30 cellular contexts compared by ENCODE assay signal in genomic region chr12:125403843-125404242, GRCh38.
"Had no signal": no experiment of that assay in that cellular context is flagged by ENCODE, and none has a peak within 500 bp of the region (broad histone marks: within the 10 kb centered on the region; RNA-seq: fewer than 3 reads in every experiment).

No MANE protein-coding gene starts in this region.

- H3K4me1 Mint-ChIP-seq: activated CD4-positive, alpha-beta T cell treated with anti-CD3 and anti-CD28 coated beads for 36 hours; activated naive CD8-positive, alpha-beta T cell treated with anti-CD3 and anti-CD28 coated beads, Interleukin-2, amount 10 ng/mL, durations not matched to agents 7 days and 5 days; brain; central memory CD8-positive, alpha-beta T cell; T-helper 17 cell had no signal

- H3K9me3 Mint-ChIP-seq: activated CD4-positive, alpha-beta memory T cell treated with anti-CD3 and anti-CD28 coated beads for 36 hours; activated CD4-positive, alpha-beta T cell treated with anti-CD3 and anti-CD28 coated beads, Interleukin-2, amount 10 ng/mL, durations not matched to agents 24 days and 14 days; activated naive CD4-positive, alpha-beta T cell treated with anti-CD3 and anti-CD28 coated beads, Interleukin-2, amount 50 U/mL, for 72 hours; activated naive CD8-positive, alpha-beta T cell treated with anti-CD3 and anti-CD28 coated beads, Interleukin-2, amount 10 ng/mL, durations not matched to agents 7 days and 5 days; activated T-helper 2 cell treated with anti-CD3 and anti-CD28 coated beads, Interferon-gamma antibody, Interleukin-2, Interleukin-4, amounts not matched to agents 10 μg/mL and 5 μg/mL and 100 μg/mL, durations not matched to agents 14 hours and 24 hours and 36 hours; central memory CD8-positive, alpha-beta T cell; effector memory CD8-positive, alpha-beta T cell; T-helper 2 cell treated with Interferon-gamma antibody and Interleukin-4, amounts not matched to agents 5 μg/mL and 100 μg/mL, for 36 hours had no signal

- H3K4me3 Mint-ChIP-seq: activated CD4-positive, alpha-beta memory T cell treated with anti-CD3 and anti-CD28 coated beads for 36 hours; activated CD4-positive, alpha-beta T cell treated with anti-CD3 and anti-CD28 coated beads for 36 hours; activated CD4-positive, alpha-beta T cell treated with anti-CD3 and anti-CD28 coated beads, Interleukin-2, amount 10 ng/mL, durations not matched to agents 24 days and 14 days; activated CD8-positive, alpha-beta memory T cell treated with anti-CD3 and anti-CD28 coated beads, Interleukin-2, amount 10 ng/mL, durations not matched to agents 7 days and 5 days; activated CD8-positive, alpha-beta T cell treated with anti-CD3 and anti-CD28 coated beads, Interleukin-2, amount 10 ng/mL, durations not matched to agents 7 days and 5 days; activated naive CD4-positive, alpha-beta T cell treated with anti-CD3 and anti-CD28 coated beads for 36 hours; activated naive CD8-positive, alpha-beta T cell treated with anti-CD3 and anti-CD28 coated beads, Interleukin-2, amount 10 ng/mL, durations not matched to agents 7 days and 5 days; activated T-helper 1 cell treated with anti-CD3 and anti-CD28 coated beads, Interleukin-12 subunit alpha, Interleukin-12 subunit beta, Interleukin-2, Interleukin-4 antibody, amounts not matched to agents 30 ng/mL and 10 ng/mL and 1 ng/mL, durations not matched to agents 14 hours and 24 hours and 36 hours; brain; central memory CD8-positive, alpha-beta T cell; effector memory CD8-positive, alpha-beta T cell; T-helper 17 cell; T-helper 2 cell treated with Interferon-gamma antibody and Interleukin-4, amounts not matched to agents 5 μg/mL and 100 μg/mL, for 36 hours had no signal

- ATAC-seq: activated CD4-positive, alpha-beta T cell treated with anti-CD3 and anti-CD28 coated beads for 36 hours; activated CD8-positive, alpha-beta memory T cell treated with anti-CD3 and anti-CD28 coated beads, Interleukin-2, amount 10 ng/mL, durations not matched to agents 7 days and 5 days; activated CD8-positive, alpha-beta T cell treated with anti-CD3 and anti-CD28 coated beads, Interleukin-2, amount 10 ng/mL, durations not matched to agents 7 days and 5 days; effector memory CD8-positive, alpha-beta T cell; gastroesophageal sphincter; heart right ventricle; T-helper 17 cell had no signal

- H3K4me3 ChIP-seq: ascending aorta, esophagus squamous epithelium, gastroesophageal sphincter, heart right ventricle had no signal

- H3K4me1 ChIP-seq: ascending aorta, esophagus squamous epithelium, gastroesophageal sphincter, heart right ventricle had no signal

- FAIRE-seq: bronchial epithelial cell had no signal

- H3K27ac Mint-ChIP-seq: activated CD4-positive, alpha-beta memory T cell treated with anti-CD3 and anti-CD28 coated beads for 36 hours; activated CD4-positive, alpha-beta T cell treated with anti-CD3 and anti-CD28 coated beads for 36 hours; activated CD4-positive, alpha-beta T cell treated with anti-CD3 and anti-CD28 coated beads, Interleukin-2, amount 10 ng/mL, durations not matched to agents 24 days and 14 days; activated CD8-positive, alpha-beta memory T cell treated with anti-CD3 and anti-CD28 coated beads, Interleukin-2, amount 10 ng/mL, durations not matched to agents 7 days and 5 days; activated CD8-positive, alpha-beta T cell treated with anti-CD3 and anti-CD28 coated beads, Interleukin-2, amount 10 ng/mL, durations not matched to agents 7 days and 5 days; activated naive CD4-positive, alpha-beta T cell treated with anti-CD3 and anti-CD28 coated beads for 36 hours; activated naive CD4-positive, alpha-beta T cell treated with anti-CD3 and anti-CD28 coated beads, Interleukin-2, amount 50 U/mL, for 72 hours; activated naive CD8-positive, alpha-beta T cell treated with anti-CD3 and anti-CD28 coated beads, Interleukin-2, amount 10 ng/mL, durations not matched to agents 7 days and 5 days; activated T-helper 1 cell treated with anti-CD3 and anti-CD28 coated beads, Interleukin-12 subunit alpha, Interleukin-12 subunit beta, Interleukin-2, Interleukin-4 antibody, amounts not matched to agents 30 ng/mL and 10 ng/mL and 1 ng/mL, durations not matched to agents 14 hours and 24 hours and 36 hours; activated T-helper 2 cell treated with anti-CD3 and anti-CD28 coated beads, Interferon-gamma antibody, Interleukin-2, Interleukin-4, amounts not matched to agents 10 μg/mL and 5 μg/mL and 100 μg/mL, durations not matched to agents 14 hours and 24 hours and 36 hours; effector memory CD8-positive, alpha-beta T cell; T-helper 17 cell; T-helper 2 cell treated with Interferon-gamma antibody and Interleukin-4, amounts not matched to agents 5 μg/mL and 100 μg/mL, for 36 hours had no signal

- H3K27me3 Mint-ChIP-seq: activated CD4-positive, alpha-beta memory T cell treated with anti-CD3 and anti-CD28 coated beads for 36 hours had no signal

- H3K27me3 ChIP-seq: ascending aorta had no signal

- H3K27ac ChIP-seq: ascending aorta, epithelial cell of prostate, esophagus squamous epithelium, gastroesophageal sphincter, heart right ventricle, WERI-Rb-1 had no signal

- H3K36me3 ChIP-seq: ascending aorta, esophagus squamous epithelium, gastroesophageal sphincter, heart right ventricle, WERI-Rb-1 had no signal

- DNase-seq: activated CD4-positive, alpha-beta memory T cell treated with anti-CD3 and anti-CD28 coated beads for 36 hours; activated CD4-positive, alpha-beta T cell treated with anti-CD3 and anti-CD28 coated beads for 36 hours; activated CD4-positive, CD25-positive, alpha-beta regulatory T cell; activated CD4-positive, CD25-positive, alpha-beta regulatory T cell treated with anti-CD3 and anti-CD28 coated beads, Interleukin-2, amount 50 U/mL, for 72 hours; activated CD8-positive, alpha-beta memory T cell treated with anti-CD3 and anti-CD28 coated beads, Interleukin-2, amount 10 ng/mL, durations not matched to agents 7 days and 5 days; activated CD8-positive, alpha-beta memory T cell treated with anti-CD3 and anti-CD28 coated beads, Interleukin-2, amount 50 U/mL, for 4 hours; activated effector memory CD4-positive, alpha-beta T cell treated with anti-CD3 and anti-CD28 coated beads, Interleukin-2, amount 50 U/mL, for 16 hours; activated naive CD4-positive, alpha-beta T cell treated with anti-CD3 and anti-CD28 coated beads for 36 hours; activated naive CD8-positive, alpha-beta T cell treated with anti-CD3 and anti-CD28 coated beads, Interleukin-2, amount 10 ng/mL, durations not matched to agents 7 days and 5 days; activated T-cell treated with anti-CD3 and anti-CD28 coated beads, Interleukin-2, amount 50 U/mL, for 1 hour; cortex of kidney; effector CD4-positive, alpha-beta T cell; effector memory CD8-positive, alpha-beta T cell; esophagus squamous epithelium; heart right ventricle; T-helper 17 cell; T1000 had no signal
